Comparison of ENCODE assay signal across 10 cellular contexts in genomic region chr2:232142049-232142448, GRCh38.
DNase-seq lines count a peak whose midpoint lies in the region; ATAC-seq, FAIRE-seq and TF ChIP-seq lines count a peak whose summit lies in the region.
"Had no signal": no experiment of that assay in that cellular context is flagged by ENCODE, and none has a peak within 500 bp of the region (broad histone marks: within the 10 kb centered on the region; RNA-seq: fewer than 3 reads in every experiment).

No MANE protein-coding gene starts in this region.

- H3K9me2 ChIP-seq in DOHH2 (replicated peaks; ENCODE audit: control insufficient read depth, low read length) = no peaks in the 10 kb centered on the region

- H3K4me2 ChIP-seq in DOHH2 (ENCODE audit: low read length) (no peak overlapping the region), fibroblast of lung (ENCODE audit: extremely low read depth, insufficient read depth, low read length) (no peak overlapping the region)

- H3K4me1 ChIP-seq in DOHH2 (ENCODE audit: control insufficient read depth, low read length) (peaks cover 16% of the 10 kb centered on the region), fibroblast of lung (ENCODE audit: control insufficient read depth, extremely low read depth, insufficient read depth, low read length) (peaks cover 2% of the 10 kb centered on the region), pancreas (peaks cover 0 to 6% (median 6%) of the 10 kb centered on the region in 3 donors)

- no peaks in the 10 kb centered on the region for H3K9me3 ChIP-seq in DOHH2 (ENCODE audit: control insufficient read depth, insufficient read depth, low read length)
- no peaks in the 10 kb centered on the region for H3K9me3 ChIP-seq in fibroblast of lung (ENCODE audit: control insufficient read depth, insufficient read depth, low read depth, low read length)
- H3K9me3 ChIP-seq in pancreas = no peaks in the 10 kb centered on the region

- DNase-seq in HTR-8/SVneo (ENCODE audit: insufficient read length, low spot score) (peak; percentile 28), fibroblast of lung (ENCODE audit: low read depth in 2 of 2) (peak; percentile 18 to 45), pancreas (peak in 2 of 6 donors; percentile 4 to 21), LoVo (ENCODE audit: low spot score) (no peak), activated gamma-delta T cell treated with Interleukin-2 at 50 U/mL for 16 hours (no peak)
- no peak for DNase-seq in effector CD8-positive, alpha-beta T cell (lab: John Stamatoyannopoulos, UW)

- no peak overlapping the region for H3K4me3 ChIP-seq in DOHH2 (ENCODE audit: low read length)
- no peak overlapping the region for H3K4me3 ChIP-seq in fibroblast of lung (replicated peaks in 1 of 4; ENCODE audit: control extremely low read depth in 1 of 4, insufficient read depth in 1 of 4, low read depth in 3 of 4, low read length in 4 of 4)
- no peak overlapping the region for H3K4me3 ChIP-seq in pancreas

- H3F3A ChIP-seq in DOHH2 (ENCODE audit: control insufficient read depth, insufficient read depth) = no peaks in the 10 kb centered on the region

- H3K27me3 ChIP-seq in DOHH2 (ENCODE audit: control insufficient read depth, low read length) = no peaks in the 10 kb centered on the region
- H3K27me3 ChIP-seq in fibroblast of lung (ENCODE audit: control insufficient read depth, insufficient read depth, low read length) = no peaks in the 10 kb centered on the region
- no peaks in the 10 kb centered on the region for H3K27me3 ChIP-seq in pancreas

- no peak overlapping the region for H3K9ac ChIP-seq in fibroblast of lung (ENCODE audit: insufficient read depth, low read length)

- H3K79me2 ChIP-seq in DOHH2 (ENCODE audit: control insufficient read depth, low read length) (no peaks in the 10 kb centered on the region), fibroblast of lung (ENCODE audit: control insufficient read depth, insufficient read depth, low read length) (no peaks in the 10 kb centered on the region)

- H4K20me1 ChIP-seq in DOHH2 (ENCODE audit: control insufficient read depth, insufficient read depth, low read depth, low read length) (no peaks in the 10 kb centered on the region), fibroblast of lung (ENCODE audit: control insufficient read depth, extremely low read depth, insufficient read depth, low read length) (no peaks in the 10 kb centered on the region)

- intact Hi-C loops in pancreas (cut with DNase I) = loop anchor here in 2 of 3 donors (5.0 to 10.0 kb wide), 2 partner anchors 215 to 217 kb away; partner anchors contain the start of gene NPPC (in 2 of the 2)

- peak; percentile 64 for TF ChIP-seq CTCF in DOHH2 (IDR thresholded peaks at IDR 0.05; ENCODE audit: low read depth, low read length, poor library complexity, severe bottlenecking)
- TF ChIP-seq CTCF in fibroblast of lung (conservative IDR thresholded peaks at IDR 0.05 in 1 of 2, IDR thresholded peaks at IDR 0.05 in 1 of 2; ENCODE audit: low read depth in 1 of 2, low read length in 2 of 2) = peak; percentile 66 to 75
- TF ChIP-seq CTCF in pancreas (IDR thresholded peaks at IDR 0.05) = peak in 3 of 4 donors; percentile 21 to 40 (median 28)

- no peak overlapping the region for H2AFZ ChIP-seq in fibroblast of lung (ENCODE audit: low read length)

- H3K27ac ChIP-seq in DOHH2 (ENCODE audit: low read depth, low read length) (no peak overlapping the region), fibroblast of lung (ENCODE audit: insufficient read depth, low read length) (no peak overlapping the region), pancreas (no peak overlapping the region)

- peak; percentile 63 to 77 (median 72) for ATAC-seq in pancreas
- ATAC-seq: naive thymus-derived CD4-positive, alpha-beta T cell; T-cell had no signal

- 0 out of 2 replicates have a peak, but pooled peaks cover 3% of the 10 kb centered on the region for H3K36me3 ChIP-seq in DOHH2 (ENCODE audit: control insufficient read depth, low read length)
- no peaks in the 10 kb centered on the region for H3K36me3 ChIP-seq in fibroblast of lung (ENCODE audit: control insufficient read depth, insufficient read depth, low read length)
- no peaks in the 10 kb centered on the region for H3K36me3 ChIP-seq in pancreas

- FAIRE-seq in HTR-8/SVneo (lab: Jason Lieb, UNC) (no peak), TTC549 (lab: Jason Lieb, UNC) (peak; percentile 92), pancreas (lab: Jason Lieb, UNC) (no peak)

- WGBS in pancreas, 2 donors = 58 to 63% methylated on average over 3 of the region's 3 CpGs

Comparison
In these comparisons a context has a peak if more than half of its experiments do, and no peak if none do; other contexts are left out.
1. DNase-seq: peak in HTR-8/SVneo (single experiment) and fibroblast of lung (2 of 2); none in LoVo (single experiment), effector CD8-positive, alpha-beta T cell (single experiment) and activated gamma-delta T cell treated with Interleukin-2 at 50 U/mL for 16 hours (single experiment).
2. Peak in every context shown above with its lines, with median percentiles within 50 percentile points of each other: CTCF ChIP-seq.